12 cellular contexts compared by ENCODE assay signal in genomic region chr12:132888852-132889251, GRCh38. TPM values are rescaled to one million over a fixed set of nuclear protein-coding genes. Genes with fewer than 3 reads are reported as not detected.
DNase-seq lines count a peak whose midpoint lies in the region; ATAC-seq and TF ChIP-seq lines count a peak whose summit lies in the region.
"Had no signal": no experiment of that assay in that cellular context is flagged by ENCODE, and none has a peak within 500 bp of the region (broad histone marks: within the 10 kb centered on the region; RNA-seq: fewer than 3 reads in every experiment).

No MANE protein-coding gene starts in this region.

- H3K27me3 ChIP-seq in gastroesophageal sphincter (no peaks in the 10 kb centered on the region), rectal smooth muscle tissue (ENCODE audit: control insufficient read depth, insufficient read depth, low read length) (no peaks in the 10 kb centered on the region)
- H3K27me3 ChIP-seq: right atrium auricular region had no signal

- no peak for TF ChIP-seq EP300 in gastroesophageal sphincter (IDR thresholded peaks at IDR 0.05)

- DNase-seq in T-helper 1 cell, result no peak
- peak; percentile 71 for DNase-seq in WTC11 (ENCODE audit: low spot score)
- DNase-seq: DMS79, foreskin fibroblast, NCI-H187 had no signal

- WGBS in gastroesophageal sphincter (ENCODE audit: low coverage in 1 of 2), 2 donors, result 58 to 63% methylated on average over 3 to 6 of the region's 6 CpGs

- TF ChIP-seq CTCF in WTC11 (IDR thresholded peaks at IDR 0.05) (no peak), gastroesophageal sphincter (IDR thresholded peaks at IDR 0.05) (no peak)

- peak; percentile 70 for ATAC-seq in WTC11
- no peak for ATAC-seq in gastroesophageal sphincter
- ATAC-seq in GM21825 (IDR thresholded peaks at IDR 0.05; ENCODE audit: unreplicated experiment), result no peak
- ATAC-seq in GM21381 (IDR thresholded peaks at IDR 0.05; ENCODE audit: unreplicated experiment), result no peak
- no peak for ATAC-seq in HG03520 (IDR thresholded peaks at IDR 0.05; ENCODE audit: unreplicated experiment)

- peaks cover 36% of the 10 kb centered on the region for H3K36me3 Mint-ChIP-seq in T-helper 1 cell treated with Interleukin-12 subunit alpha and Interleukin-12 subunit beta and Interleukin-4 antibody, amounts not matched to agents 30 μg/mL and 1 μg/mL, for 36 hours (ENCODE audit: low read depth)
- H3K36me3 Mint-ChIP-seq in WTC11, result peaks cover 20% of the 10 kb centered on the region

- peak overlapping the region; percentile 54 for H3K4me3 Mint-ChIP-seq in T-helper 1 cell treated with Interleukin-12 subunit alpha and Interleukin-12 subunit beta and Interleukin-4 antibody, amounts not matched to agents 30 μg/mL and 1 μg/mL, for 36 hours
- peak overlapping the region; percentile 97 for H3K4me3 Mint-ChIP-seq in WTC11

- CTCF ChIA-PET in WTC11 (lab: Charles Lee), result interaction anchor here (1.1 to 1.4 kb wide), 2 partner anchors 16 to 17 kb away, joined by 5 to 12 read pairs; no protein-coding TSS in a partner anchor

- peaks cover 0 to 26% (median 0%) of the 10 kb centered on the region in 3 donors for H3K4me1 ChIP-seq in gastroesophageal sphincter
- H3K4me1 ChIP-seq in rectal smooth muscle tissue (ENCODE audit: control insufficient read depth, insufficient read depth, low read length), result peaks cover 5% of the 10 kb centered on the region

- H3K36me3 ChIP-seq in gastroesophageal sphincter, result peaks cover 0 to 14% of the 10 kb centered on the region in 2 donors
- H3K36me3 ChIP-seq in rectal smooth muscle tissue (ENCODE audit: control insufficient read depth, insufficient read depth, low read length), result no peaks in the 10 kb centered on the region
- H3K36me3 ChIP-seq: right atrium auricular region had no signal

- H3K9ac ChIP-seq in rectal smooth muscle tissue (ENCODE audit: low read length), result no peak overlapping the region

- H3K27me3 Mint-ChIP-seq in T-helper 1 cell treated with Interleukin-12 subunit alpha and Interleukin-12 subunit beta and Interleukin-4 antibody, amounts not matched to agents 30 μg/mL and 1 μg/mL, for 36 hours (ENCODE audit: low read depth), result peaks cover 6% of the 10 kb centered on the region
- peaks cover 9% of the 10 kb centered on the region for H3K27me3 Mint-ChIP-seq in WTC11 (ENCODE audit: low read depth)

- H3K4me1 Mint-ChIP-seq in T-helper 1 cell treated with Interleukin-12 subunit alpha and Interleukin-12 subunit beta and Interleukin-4 antibody, amounts not matched to agents 30 μg/mL and 1 μg/mL, for 36 hours (ENCODE audit: low read depth), result peaks cover 19% of the 10 kb centered on the region
- H3K4me1 Mint-ChIP-seq in WTC11, result peaks cover 36% of the 10 kb centered on the region

- no peak for TF ChIP-seq POLR2A in gastroesophageal sphincter (IDR thresholded peaks at IDR 0.05)

- POLR2A ChIA-PET in WTC11 (lab: Charles Lee), result interaction anchor here (0.6 to 1.0 kb wide), 2 partner anchors 9 to 16 kb away, joined by 3 to 5 read pairs; no protein-coding TSS in a partner anchor

- no peaks in the 10 kb centered on the region for H3K9me3 ChIP-seq in gastroesophageal sphincter
- H3K9me3 ChIP-seq: right atrium auricular region had no signal

- H3K27ac ChIP-seq in gastroesophageal sphincter (peak overlapping the region; percentile 79 to 96 (median 92)), rectal smooth muscle tissue (ENCODE audit: low read depth, low read length) (peak overlapping the region; percentile 97)

- peaks cover 40% of the 10 kb centered on the region for H3K9me3 Mint-ChIP-seq in T-helper 1 cell treated with Interleukin-12 subunit alpha and Interleukin-12 subunit beta and Interleukin-4 antibody, amounts not matched to agents 30 μg/mL and 1 μg/mL, for 36 hours
- peaks cover 19% of the 10 kb centered on the region for H3K9me3 Mint-ChIP-seq in WTC11

- H3K4me3 ChIP-seq in gastroesophageal sphincter (no peak overlapping the region), rectal smooth muscle tissue (ENCODE audit: low read length) (no peak overlapping the region)

- H3K27ac Mint-ChIP-seq in T-helper 1 cell treated with Interleukin-12 subunit alpha and Interleukin-12 subunit beta and Interleukin-4 antibody, amounts not matched to agents 30 μg/mL and 1 μg/mL, for 36 hours, result peak overlapping the region; percentile 45
- H3K27ac Mint-ChIP-seq in WTC11, result peak overlapping the region; percentile 97

TF ChIP-seq in WTC11, 78 proteins besides CTCF, POLR2A, EP300 and RAD21:
- TF ChIP-seq TP53 (CRISPR knock-in tag; IDR thresholded peaks at IDR 0.05) (0 out of 2 replicates have a peak, but pooled peaks have one; percentile 33), TEAD1 (CRISPR knock-in tag; IDR thresholded peaks at IDR 0.05) (peak; percentile 71; the same call in 1 of the 2 replicates), MAX (CRISPR knock-in tag; IDR thresholded peaks at IDR 0.05) (peak; percentile 73; the same call in 1 of the 2 replicates), ZBTB21 (CRISPR knock-in tag; IDR thresholded peaks at IDR 0.05; ENCODE audit: borderline replicate concordance) (0 out of 2 replicates have a peak, but pooled peaks have one; percentile 24), ETV6 (CRISPR knock-in tag; IDR thresholded peaks at IDR 0.05) (peak; percentile 71; the same call in 1 of the 2 replicates), ZNF121 (CRISPR knock-in tag; IDR thresholded peaks at IDR 0.05) (peak; percentile 100), CBFB (CRISPR knock-in tag; IDR thresholded peaks at IDR 0.05; ENCODE audit: low read depth) (no peak), FOXJ3 (CRISPR knock-in tag; IDR thresholded peaks at IDR 0.05; ENCODE audit: borderline replicate concordance) (no peak), FOXP4 (CRISPR knock-in tag; IDR thresholded peaks at IDR 0.05) (peak; percentile 73; the same call in 1 of the 2 replicates), FOXK1 (CRISPR knock-in tag; IDR thresholded peaks at IDR 0.05) (0 out of 2 replicates have a peak, but pooled peaks have one; percentile 43), TEAD4 (CRISPR knock-in tag; IDR thresholded peaks at IDR 0.05) (peak; percentile 71; the same call in 1 of the 2 replicates), PRRX2 (CRISPR knock-in tag; IDR thresholded peaks at IDR 0.05) (no peak)

RNA-seq across cellular contexts. Expression of gene CHFR, which starts 1.4 kb away (rescaled TPM):
- total RNA-seq in WTC11 (2021), result 50.2 to 58.7 TPM (median 53.9 TPM) in 3 replicates
- total RNA-seq in gastroesophageal sphincter, result 10 to 100 TPM; 30.8 to 42.1 (median 36.8) TPM
